ENCODE assay signal across 26 cellular contexts in genomic region chr5:79227484-79227995, GRCh38.
"Had no signal": no experiment of that assay in that cellular context is flagged by ENCODE, and none has a peak within 500 bp of the region (broad histone marks: within the 10 kb centered on the region; RNA-seq: fewer than 3 reads in every experiment).

No MANE protein-coding gene starts in this region.

- H3K9me3 ChIP-seq: esophagus squamous epithelium, gastroesophageal sphincter, heart left ventricle, left lung, prostate gland, right atrium auricular region, stomach, tibial artery had no signal

- H3K27ac Mint-ChIP-seq: naive thymus-derived CD4-positive, alpha-beta T cell; neural progenitor cell; stimulated activated effector memory CD8-positive, alpha-beta T cell treated with anti-CD3 and anti-CD28 coated beads, Interleukin-12 subunit alpha, Interleukin-12 subunit beta, amount 100 ng/mL, for 72 hours; type B pancreatic cell had no signal

- H3K36me3 Mint-ChIP-seq: type B pancreatic cell had no signal

- H3K9me3 Mint-ChIP-seq: effector memory CD8-positive, alpha-beta T cell; naive thymus-derived CD4-positive, alpha-beta T cell; nephron; neural progenitor cell; stimulated activated effector memory CD8-positive, alpha-beta T cell treated with anti-CD3 and anti-CD28 coated beads, Interleukin-12 subunit alpha, Interleukin-12 subunit beta, amount 100 ng/mL, for 72 hours; type B pancreatic cell had no signal

- H3K4me3 ChIP-seq: esophagus squamous epithelium, gastroesophageal sphincter, heart left ventricle, left lung, neural progenitor cell, prostate gland, right atrium auricular region, smooth muscle cell, stomach, tibial artery had no signal

- H3K27me3 Mint-ChIP-seq: effector memory CD8-positive, alpha-beta T cell; naive thymus-derived CD4-positive, alpha-beta T cell; type B pancreatic cell had no signal

- H3K4me1 Mint-ChIP-seq: nephron had no signal

- H3K36me3 ChIP-seq: esophagus squamous epithelium, gastroesophageal sphincter, left lung, neural progenitor cell, prostate gland, right atrium auricular region, tibial artery had no signal

- H3K27ac ChIP-seq: esophagus squamous epithelium, foreskin keratinocyte, gastroesophageal sphincter, heart left ventricle, left lung, neural progenitor cell, prostate gland, right atrium auricular region, stomach, tibial artery had no signal

- H3K4me1 ChIP-seq: esophagus squamous epithelium, gastroesophageal sphincter, heart left ventricle, left lung, neural progenitor cell, prostate gland, right atrium auricular region, stomach, tibial artery had no signal

- DNase-seq: cortex of kidney; effector memory CD8-positive, alpha-beta T cell; erythroblast; esophagus squamous epithelium; foreskin keratinocyte; heart left ventricle; hippocampal formation; left cardiac atrium; left lung; mesendoderm; midbrain; naive thymus-derived CD4-positive, alpha-beta T cell; stimulated activated CD4-positive, alpha-beta T cell treated with anti-CD3 and anti-CD28 coated beads, Interleukin-2, amount 100 ng/mL, for 24 hours; stimulated activated CD4-positive, alpha-beta T cell treated with anti-CD3 and anti-CD28 coated beads, Interleukin-4, amount 100 ng/mL, for 24 hours; stimulated activated naive CD4-positive, alpha-beta T cell treated with Interleukin-2 at 50 U/mL for 16 hours; stomach; tibial artery had no signal

- H3K4me3 Mint-ChIP-seq: effector memory CD8-positive, alpha-beta T cell; naive thymus-derived CD4-positive, alpha-beta T cell; nephron; neural progenitor cell; stimulated activated effector memory CD8-positive, alpha-beta T cell treated with anti-CD3 and anti-CD28 coated beads, Interleukin-12 subunit alpha, Interleukin-12 subunit beta, amount 100 ng/mL, for 72 hours; type B pancreatic cell had no signal

- H3K27me3 ChIP-seq: esophagus squamous epithelium, foreskin keratinocyte, gastroesophageal sphincter, heart left ventricle, left lung, neural progenitor cell, right atrium auricular region, stomach, tibial artery had no signal

- ATAC-seq: effector memory CD8-positive, alpha-beta T cell; foreskin keratinocyte; gastroesophageal sphincter; heart left ventricle; left lung; naive thymus-derived CD4-positive, alpha-beta T cell; sciatic nerve; stimulated activated effector memory CD8-positive, alpha-beta T cell treated with anti-CD3 and anti-CD28 coated beads, Interleukin-12 subunit alpha, Interleukin-12 subunit beta, amount 100 ng/mL, for 72 hours had no signal
